ENCODE assay signal across 8 cellular contexts in the genomic region with DNA sequence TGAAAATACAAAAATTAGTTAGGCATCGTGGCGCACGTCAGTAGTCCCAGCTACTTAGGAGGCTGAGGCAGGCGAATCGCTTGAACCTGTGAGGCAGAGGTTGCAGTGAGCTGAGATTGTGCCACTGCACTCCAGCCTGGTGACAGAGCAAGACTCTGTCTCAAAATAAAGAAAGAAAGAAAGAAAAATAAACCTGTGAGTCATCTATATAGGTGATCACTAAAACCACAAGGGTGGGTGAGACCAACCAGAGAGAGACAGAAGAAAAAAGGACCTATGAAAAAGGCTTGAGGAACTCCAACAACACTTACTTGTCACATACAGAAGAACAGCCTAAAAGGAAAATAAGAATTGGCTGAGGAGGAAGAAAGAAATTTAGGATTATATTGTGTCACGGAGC. TPM values are rescaled to one million over a fixed set of nuclear protein-coding genes. Genes with fewer than 3 reads are reported as not detected.
A peak's percentile ranks its signal among the peaks of the same experiment; 100 is the strongest.
DNase-seq lines count a peak whose midpoint lies in the region; ATAC-seq, FAIRE-seq and TF ChIP-seq lines count a peak whose summit lies in the region.
"Not testable (repeated sequence)": the region's sequence is repeated elsewhere in the genome, so short reads cannot be mapped to it uniquely, and the experiment has no call there.

No MANE protein-coding gene starts in this region.

- not testable (repeated sequence) for FAIRE-seq in astrocyte (lab: Jason Lieb, UNC)

- POLR2A ChIA-PET in WTC11 (lab: Charles Lee); activated CD8-positive, alpha-beta T cell treated with anti-CD3 and anti-CD28 coated beads, Interleukin-2, amount 10 ng/mL, durations not matched to agents 7 days and 5 days (lab: Charles Lee): not testable (repeated sequence)

- H3K4me2 ChIP-seq in astrocyte (ENCODE audit: low read length), result not testable (repeated sequence)

- not testable (repeated sequence) for H3K9me3 ChIP-seq in HUES6 (ENCODE audit: control insufficient read depth, insufficient read depth, low read depth, low read length); astrocyte (ENCODE audit: insufficient read depth, low read depth, low read length); cardiac muscle cell (ENCODE audit: low read depth)

- in situ Hi-C loops in Caki2 (cut with HindIII; ENCODE audit: low pct_unique_long_range_greater_than_20kb, low sequenced_read_pairs), result not testable (repeated sequence)

- not testable (repeated sequence) for H3K4me1 ChIP-seq in HUES6 (ENCODE audit: control insufficient read depth, insufficient read depth, low read length); astrocyte (ENCODE audit: insufficient read depth, low read length); cardiac muscle cell (ENCODE audit: low read depth)

- not testable (repeated sequence) for H3K4me3 Mint-ChIP-seq in WTC11; activated CD8-positive, alpha-beta T cell treated with anti-CD3 and anti-CD28 coated beads, Interleukin-2, amount 10 ng/mL, durations not matched to agents 7 days and 5 days; astrocyte (ENCODE audit: unreplicated experiment); nephron progenitor cell; stimulated activated naive CD8-positive, alpha-beta T cell treated with anti-CD3 and anti-CD28 coated beads, Interleukin-15, amount 100 ng/mL, for 72 hours

- peak overlapping the region; percentile 65 for H3K27ac Mint-ChIP-seq in WTC11
- peak overlapping the region; percentile 34 for H3K27ac Mint-ChIP-seq in activated CD8-positive, alpha-beta T cell treated with anti-CD3 and anti-CD28 coated beads, Interleukin-2, amount 10 ng/mL, durations not matched to agents 7 days and 5 days
- H3K27ac Mint-ChIP-seq in astrocyte (ENCODE audit: unreplicated experiment), result peak overlapping the region; percentile 89
- peak overlapping the region; percentile 45 for H3K27ac Mint-ChIP-seq in nephron progenitor cell
- not testable (repeated sequence) for H3K27ac Mint-ChIP-seq in stimulated activated naive CD8-positive, alpha-beta T cell treated with anti-CD3 and anti-CD28 coated beads, Interleukin-15, amount 100 ng/mL, for 72 hours

- not testable (repeated sequence) for H3K36me3 ChIP-seq in HUES6 (ENCODE audit: control insufficient read depth, insufficient read depth, low read length); astrocyte (ENCODE audit: insufficient read depth, low read length); cardiac muscle cell

- not testable (repeated sequence) for H3K4me3 ChIP-seq in HUES6 (ENCODE audit: low read depth, low read length); astrocyte (ENCODE audit: insufficient read depth, low read depth, low read length); cardiac muscle cell

- TF ChIP-seq CTCF in WTC11 (IDR thresholded peaks at IDR 0.05); astrocyte (IDR thresholded peaks at IDR 0.05; ENCODE audit: insufficient read depth, low read depth, low read length); cardiac muscle cell (IDR thresholded peaks at IDR 0.05; ENCODE audit: low read depth, low read length); nephron progenitor cell (IDR thresholded peaks at IDR 0.05): not testable (repeated sequence)

- not testable (repeated sequence) for H4K20me1 ChIP-seq in astrocyte (ENCODE audit: insufficient read depth, low read length)

- CTCF ChIA-PET in WTC11 (lab: Charles Lee); activated CD8-positive, alpha-beta T cell treated with anti-CD3 and anti-CD28 coated beads, Interleukin-2, amount 10 ng/mL, durations not matched to agents 7 days and 5 days (lab: Charles Lee): not testable (repeated sequence)

- not testable (repeated sequence) for H3K36me3 Mint-ChIP-seq in WTC11; activated CD8-positive, alpha-beta T cell treated with anti-CD3 and anti-CD28 coated beads, Interleukin-2, amount 10 ng/mL, durations not matched to agents 7 days and 5 days (ENCODE audit: low read depth); astrocyte (ENCODE audit: low read depth, unreplicated experiment); nephron progenitor cell (ENCODE audit: low read depth)

- not testable (repeated sequence) for H3K27me3 Mint-ChIP-seq in WTC11 (ENCODE audit: low read depth); activated CD8-positive, alpha-beta T cell treated with anti-CD3 and anti-CD28 coated beads, Interleukin-2, amount 10 ng/mL, durations not matched to agents 7 days and 5 days (ENCODE audit: low read depth); astrocyte (ENCODE audit: low read depth, unreplicated experiment); nephron progenitor cell (ENCODE audit: low read depth, poor library complexity); stimulated activated naive CD8-positive, alpha-beta T cell treated with anti-CD3 and anti-CD28 coated beads, Interleukin-15, amount 100 ng/mL, for 72 hours

- H3K4me1 Mint-ChIP-seq in WTC11, result peaks cover 15% of the 10 kb centered on the region
- H3K4me1 Mint-ChIP-seq in activated CD8-positive, alpha-beta T cell treated with anti-CD3 and anti-CD28 coated beads, Interleukin-2, amount 10 ng/mL, durations not matched to agents 7 days and 5 days (ENCODE audit: low read depth); nephron progenitor cell: not testable (repeated sequence)
- peaks cover 10% of the 10 kb centered on the region for H3K4me1 Mint-ChIP-seq in astrocyte (ENCODE audit: low read depth, unreplicated experiment)
- peaks cover 12% of the 10 kb centered on the region for H3K4me1 Mint-ChIP-seq in stimulated activated naive CD8-positive, alpha-beta T cell treated with anti-CD3 and anti-CD28 coated beads, Interleukin-15, amount 100 ng/mL, for 72 hours

- H2AFZ ChIP-seq in astrocyte (ENCODE audit: low read depth, low read length), result not testable (repeated sequence)

- peak; percentile 27 for DNase-seq in Caki2 (ENCODE audit: low read depth)
- not testable (repeated sequence) for DNase-seq in WTC11 (ENCODE audit: low spot score); activated CD8-positive, alpha-beta T cell treated with anti-CD3 and anti-CD28 coated beads, Interleukin-2, amount 10 ng/mL, durations not matched to agents 7 days and 5 days; astrocyte (ENCODE audit: low read depth); cardiac muscle cell (ENCODE audit: low read depth in 1 of 2, low spot score in 1 of 2); nephron progenitor cell; stimulated activated naive CD8-positive, alpha-beta T cell treated with anti-CD3 and anti-CD28 coated beads, Interleukin-15, amount 100 ng/mL, for 72 hours

- peak overlapping the region; percentile 4; the same call in 1 of the 2 replicates for H3K27ac ChIP-seq in HUES6 (ENCODE audit: low read depth, low read length)
- not testable (repeated sequence) for H3K27ac ChIP-seq in astrocyte (ENCODE audit: low read depth, low read length)
- peak overlapping the region; percentile 95 for H3K27ac ChIP-seq in cardiac muscle cell

- H3K9me3 Mint-ChIP-seq in WTC11; activated CD8-positive, alpha-beta T cell treated with anti-CD3 and anti-CD28 coated beads, Interleukin-2, amount 10 ng/mL, durations not matched to agents 7 days and 5 days (ENCODE audit: insufficient read depth); astrocyte (ENCODE audit: unreplicated experiment); nephron progenitor cell; stimulated activated naive CD8-positive, alpha-beta T cell treated with anti-CD3 and anti-CD28 coated beads, Interleukin-15, amount 100 ng/mL, for 72 hours: not testable (repeated sequence)

- H3K27me3 ChIP-seq in HUES6 (ENCODE audit: control insufficient read depth, insufficient read depth, low read length); astrocyte (ENCODE audit: insufficient read depth, low read length); cardiac muscle cell: not testable (repeated sequence)

- ATAC-seq in WTC11; activated CD8-positive, alpha-beta T cell treated with anti-CD3 and anti-CD28 coated beads, Interleukin-2, amount 10 ng/mL, durations not matched to agents 7 days and 5 days: not testable (repeated sequence)
- ATAC-seq in stimulated activated naive CD8-positive, alpha-beta T cell treated with anti-CD3 and anti-CD28 coated beads, Interleukin-15, amount 100 ng/mL, for 72 hours, result peak; percentile 39

- peak overlapping the region; percentile 26 for H3K9ac ChIP-seq in HUES6 (ENCODE audit: low read length)
- not testable (repeated sequence) for H3K9ac ChIP-seq in astrocyte (ENCODE audit: low read length)

- not testable (repeated sequence) for H3K79me2 ChIP-seq in astrocyte (ENCODE audit: insufficient read depth, low read length)

RNA-seq across cellular contexts. Expression of a gene that starts 14.4 kb away (rescaled TPM):
- 141 and 149 TPM in 2 replicates for total RNA-seq in Caki2 (2014; rRNA removed; shearing (Covaris generic); ENCODE audit: low replicate concordance)
- total RNA-seq in WTC11 (2021) (84.8 to 99.0 TPM (median 86.8 TPM) in 3 replicates), astrocyte (90.9 and 93.2 TPM in 2 replicates), cardiac muscle cell (92.6 and 96.2 TPM in 2 replicates)
- 10 to 100 TPM; 61.3 to 61.9 TPM for total RNA-seq in activated CD8-positive, alpha-beta T cell treated with anti-CD3 and anti-CD28 coated beads, Interleukin-2, amount 10 ng/mL, durations not matched to agents 7 days and 5 days
- 140 and 150 TPM in 2 replicates for polyA plus RNA-seq in cardiac muscle cell
